Comparison of ENCODE assay signal across 8 cellular contexts in genomic region chr6:27478141-27478705, GRCh38. TPM values are rescaled to one million over a fixed set of nuclear protein-coding genes. Genes with fewer than 3 reads are reported as not detected.
A peak's percentile ranks its signal among the peaks of the same experiment; 100 is the strongest.
DNase-seq lines count a peak whose midpoint lies in the region; FAIRE-seq and TF ChIP-seq lines count a peak whose summit lies in the region.

No MANE protein-coding gene starts in this region.

- FAIRE-seq in GM12891 (lab: Jason Lieb, UNC) = no peak

- peak overlapping the region; percentile 99 for H2AFZ ChIP-seq in neuron (ENCODE audit: low read depth, low read length)

- H3K4me1 ChIP-seq in HEK293 (ENCODE audit: control insufficient read depth, insufficient read depth, low read length) = no peaks in the 10 kb centered on the region
- H3K4me1 ChIP-seq in neuron (ENCODE audit: insufficient read depth, low read length) = peaks cover 9% of the 10 kb centered on the region

- CTCF ChIA-PET in HEK293 (lab: Yijun Ruan, JAX) = interaction anchor here (0.6 to 1.5 kb wide), 6 partner anchors 15 to 1045 kb away, joined by 3 to 5 read pairs (median 3); a partner anchor contains a TSS

- POLR2A ChIA-PET in HEK293 (lab: Yijun Ruan, JAX) = interaction anchor here (0.6 to 1.3 kb wide), 2 partner anchors 181 to 182 kb away, joined by 3 to 4 read pairs; no protein-coding TSS in a partner anchor

- DNase-seq in GM12864 (ENCODE audit: low read depth) (no peak), NCI-H69 (lab: John Stamatoyannopoulos, UW) (peak; percentile 66), endothelial cell (ENCODE audit: low spot score) (peak; percentile 8), HuH-7 (ENCODE audit: low spot score) (no peak), ecto neural progenitor cell (ENCODE audit: low spot score) (no peak), GM12891 (ENCODE audit: insufficient read length, low spot score) (no peak)

- H3K4me3 ChIP-seq in GM12864 (ENCODE audit: low read depth, low read length) (peak overlapping the region; percentile 88), HEK293 (ENCODE audit: low read depth, low read length) (peak overlapping the region; percentile 66), neuron (ENCODE audit: low read length) (peak overlapping the region; percentile 83)

- TF ChIP-seq CTCF in GM12864 (IDR thresholded peaks at IDR 0.05; ENCODE audit: low read depth, low read length, missing control alignments) (no peak), HEK293 (tag by site-specific recombination; IDR thresholded peaks at IDR 0.05) (no peak), endothelial cell (IDR thresholded peaks at IDR 0.05; ENCODE audit: unreplicated experiment) (no peak)

- no peak for TF ChIP-seq POLR2A in GM12891 (IDR thresholded peaks at IDR 0.05; ENCODE audit: low read depth, low read length)

- H3K9me3 ChIP-seq in HEK293 (ENCODE audit: control insufficient read depth, insufficient read depth, low read depth, low read length) (no peaks in the 10 kb centered on the region), neuron (ENCODE audit: low read length) (no peaks in the 10 kb centered on the region)

- H3K27ac Mint-ChIP-seq in endothelial cell (ENCODE audit: unreplicated experiment) = no peak overlapping the region

- no peaks in the 10 kb centered on the region for H3K27me3 ChIP-seq in neuron (ENCODE audit: insufficient read depth, low read length)

- H3K4me3 Mint-ChIP-seq in endothelial cell (ENCODE audit: unreplicated experiment) = no peak overlapping the region

- H3K36me3 Mint-ChIP-seq in endothelial cell (ENCODE audit: low read depth, unreplicated experiment) = no peaks in the 10 kb centered on the region

- H3K36me3 ChIP-seq in HEK293 (ENCODE audit: control insufficient read depth in 2 of 2, insufficient read depth in 1 of 2, low read length in 2 of 2) (no peaks in the 10 kb centered on the region), neuron (ENCODE audit: insufficient read depth, low read length) (no peaks in the 10 kb centered on the region)

- no peaks in the 10 kb centered on the region for H3K9me3 Mint-ChIP-seq in endothelial cell (ENCODE audit: unreplicated experiment)

- H3K27ac ChIP-seq in HEK293 (ENCODE audit: extremely low read depth, low read depth, low read length) = no peak overlapping the region

- peaks cover 7% of the 10 kb centered on the region for H3K4me1 Mint-ChIP-seq in endothelial cell (ENCODE audit: unreplicated experiment)

- H3K27me3 Mint-ChIP-seq in endothelial cell (ENCODE audit: unreplicated experiment) = no peaks in the 10 kb centered on the region

TF ChIP-seq in HEK293, 187 proteins besides CTCF, POLR2A, EP300 and RAD21 (continues in another document):
- TF ChIP-seq ZNF335 (tag by site-specific recombination; conservative IDR thresholded peaks at IDR 0.05) (peak; percentile 21), ZNF518A (tag by site-specific recombination; conservative IDR thresholded peaks at IDR 0.05; ENCODE audit: low read depth) (no peak)

TF ChIP-seq in GM12891, 5 proteins besides CTCF, POLR2A, EP300 and RAD21:
- TF ChIP-seq POLR2AphosphoS5 (IDR thresholded peaks at IDR 0.05; ENCODE audit: low read depth, low read length) (no peak), TAF1 (IDR thresholded peaks at IDR 0.05; ENCODE audit: low read depth, low read length) (no peak), SPI1 (IDR thresholded peaks at IDR 0.05; ENCODE audit: low read depth, low read length) (no peak), PAX5 (IDR thresholded peaks at IDR 0.05; ENCODE audit: insufficient read depth, low read length, severe bottlenecking) (no peak), POU2F2 (IDR thresholded peaks at IDR 0.05; ENCODE audit: low read depth, low read length) (no peak)

RNA-seq across cellular contexts. Expression of gene ZNF184, which starts 5.3 kb away (rescaled TPM):
- 12.6 TPM for total RNA-seq in endothelial cell (ENCODE audit: unreplicated experiment)
- 2.2 TPM for polyA plus RNA-seq in GM12891 (2012; ENCODE audit: low read depth, missing spikeins)

Comparison
In these comparisons a context has a peak if more than half of its experiments do, and no peak if none do; other contexts are left out.
1. DNase-seq: peak in NCI-H69 (single experiment) and endothelial cell (single experiment); none in GM12864 (single experiment), HuH-7 (single experiment), ecto neural progenitor cell (single experiment) and GM12891 (single experiment).
2. Peak in every context shown above with its lines, with median percentiles within 50 percentile points of each other: H3K4me3 ChIP-seq.